Comparison of ENCODE assay signal across 8 cellular contexts in genomic region chr16:53209489-53209888, GRCh38.
DNase-seq lines count a peak whose midpoint lies in the region; ATAC-seq lines count a peak whose summit lies in the region.

No MANE protein-coding gene starts in this region.

- H3K9me3 ChIP-seq in iPS-18a (ENCODE audit: control insufficient read depth, low read depth, low read length): no peaks in the 10 kb centered on the region

- ATAC-seq in T-cell (replicated peaks in 1 of 4): no peak
- ATAC-seq in stimulated activated naive CD8-positive, alpha-beta T cell treated with anti-CD3 and anti-CD28 coated beads, Interleukin-15, amount 100 ng/mL, for 72 hours: no peak
- no peak for ATAC-seq in GM18858 (IDR thresholded peaks at IDR 0.05; ENCODE audit: unreplicated experiment)

- H3K36me3 Mint-ChIP-seq in T-cell: peaks cover 17% of the 10 kb centered on the region

- H3K9ac ChIP-seq in iPS-18a (ENCODE audit: low read length): peak overlapping the region; percentile 92

- H3K4me1 Mint-ChIP-seq in T-cell: peaks cover 20 to 32% (median 26%) of the 10 kb centered on the region in 3 donors
- H3K4me1 Mint-ChIP-seq in stimulated activated naive CD8-positive, alpha-beta T cell treated with anti-CD3 and anti-CD28 coated beads, Interleukin-15, amount 100 ng/mL, for 72 hours: peaks cover 19% of the 10 kb centered on the region

- DNase-seq in NCI-H82 (lab: John Stamatoyannopoulos, UW) (peak; percentile 19), NCI-H82 treated with DMSO at 0.1 percent for 48 hours (lab: John Stamatoyannopoulos, UW; ENCODE audit: unreplicated experiment) (no peak), T-cell (no peak), hepatic stellate cell (ENCODE audit: low spot score) (no peak), H4 (ENCODE audit: low spot score) (no peak)
- no peak for DNase-seq in stimulated activated naive CD8-positive, alpha-beta T cell treated with anti-CD3 and anti-CD28 coated beads, Interleukin-15, amount 100 ng/mL, for 72 hours

- no peak overlapping the region for H3K27ac ChIP-seq in iPS-18a (ENCODE audit: low read length)

- H3K9me3 Mint-ChIP-seq in T-cell: no peaks in the 10 kb centered on the region
- H3K9me3 Mint-ChIP-seq in stimulated activated naive CD8-positive, alpha-beta T cell treated with anti-CD3 and anti-CD28 coated beads, Interleukin-15, amount 100 ng/mL, for 72 hours: no peaks in the 10 kb centered on the region

- no peak overlapping the region for H3K27ac Mint-ChIP-seq in T-cell
- H3K27ac Mint-ChIP-seq in stimulated activated naive CD8-positive, alpha-beta T cell treated with anti-CD3 and anti-CD28 coated beads, Interleukin-15, amount 100 ng/mL, for 72 hours: peak overlapping the region in 1 of 2 donors; percentile 57

- CTCF ChIA-PET in T-cell (lab: Charles Lee): no interaction called here

- H3K27me3 ChIP-seq in iPS-18a (ENCODE audit: control insufficient read depth, insufficient read depth, low read length): no peaks in the 10 kb centered on the region

- POLR2A ChIA-PET in T-cell (lab: Charles Lee): no interaction called here

- peaks cover 12% of the 10 kb centered on the region for H3K4me1 ChIP-seq in iPS-18a (ENCODE audit: control insufficient read depth, low read depth, low read length)

- H3K4me3 ChIP-seq in iPS-18a (ENCODE audit: low read length): peak overlapping the region; percentile 77

- peaks cover 16% of the 10 kb centered on the region for H3K36me3 ChIP-seq in iPS-18a (ENCODE audit: control insufficient read depth, low read depth, low read length)

- H3K4me3 Mint-ChIP-seq in T-cell: peak overlapping the region in 2 of 3 donors; percentile 47 to 48
- H3K4me3 Mint-ChIP-seq in stimulated activated naive CD8-positive, alpha-beta T cell treated with anti-CD3 and anti-CD28 coated beads, Interleukin-15, amount 100 ng/mL, for 72 hours: peak overlapping the region; percentile 47 to 59

- H3K27me3 Mint-ChIP-seq in T-cell: no peaks in the 10 kb centered on the region
- no peaks in the 10 kb centered on the region for H3K27me3 Mint-ChIP-seq in stimulated activated naive CD8-positive, alpha-beta T cell treated with anti-CD3 and anti-CD28 coated beads, Interleukin-15, amount 100 ng/mL, for 72 hours
